Comparison of ENCODE assay signal across 12 cellular contexts in the genomic region with DNA sequence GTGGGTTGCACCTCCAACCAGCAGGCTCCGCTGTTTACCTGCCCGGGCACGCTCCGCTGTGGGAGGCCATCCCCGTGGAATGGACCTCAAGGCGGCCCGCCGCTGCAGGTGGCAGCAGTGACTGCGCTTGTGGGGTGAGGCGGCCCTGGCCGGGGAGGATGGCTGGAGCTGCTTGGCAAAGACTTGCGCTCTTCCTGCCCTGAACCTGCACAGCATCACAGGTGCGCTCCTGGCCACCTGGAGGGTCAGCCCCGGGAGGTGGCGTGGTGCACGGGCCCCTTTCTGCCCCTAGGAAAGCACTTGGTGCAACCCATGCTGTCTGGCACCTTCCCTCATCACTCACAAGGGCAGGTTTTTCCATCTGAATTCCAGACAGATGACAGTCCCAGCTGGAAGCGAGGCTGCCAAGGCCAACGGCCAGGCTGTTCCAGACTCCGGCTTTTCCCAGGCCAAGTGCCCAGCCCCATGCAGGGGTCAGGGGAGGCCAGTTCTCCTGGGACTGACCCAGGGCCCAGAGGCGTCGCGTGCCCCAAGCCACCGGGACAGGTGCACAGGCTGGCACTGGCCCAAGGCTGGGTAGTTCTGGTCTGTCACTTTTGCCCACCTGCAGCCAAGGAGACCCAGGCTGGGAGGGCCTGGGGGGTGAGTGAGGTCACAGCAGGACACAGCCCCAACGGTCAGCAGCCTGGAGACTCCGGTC. TPM values are rescaled to one million over a fixed set of nuclear protein-coding genes. Genes with fewer than 3 reads are reported as not detected.
DNase-seq lines count a peak whose midpoint lies in the region; ATAC-seq, FAIRE-seq and TF ChIP-seq lines count a peak whose summit lies in the region.
"Had no signal": no experiment of that assay in that cellular context is flagged by ENCODE, and none has a peak within 500 bp of the region (broad histone marks: within the 10 kb centered on the region; RNA-seq: fewer than 3 reads in every experiment).

No MANE protein-coding gene starts in this region.

- H3K4me2 ChIP-seq in A549 (peak overlapping the region; percentile 59), IMR-90 (ENCODE audit: low read depth, low read length) (no peak overlapping the region)

- H3K9me3 ChIP-seq in A549 (no peaks in the 10 kb centered on the region), IMR-90 (ENCODE audit: control insufficient read depth, insufficient read depth, low read length) (no peaks in the 10 kb centered on the region)

- H2BK20ac ChIP-seq in IMR-90 (ENCODE audit: low read depth, low read length): no peak overlapping the region

- H3K4me1 ChIP-seq in A549: peaks cover 29% of the 10 kb centered on the region
- peaks cover 4% of the 10 kb centered on the region for H3K4me1 ChIP-seq in IMR-90 (ENCODE audit: control insufficient read depth, insufficient read depth, low read length)

- dilution Hi-C loops in IMR-90 (cut with HindIII; ENCODE audit: low sequenced_read_pairs, unreplicated experiment): no loop called here

- no peak overlapping the region for H4K8ac ChIP-seq in IMR-90 (ENCODE audit: low read depth in 2 of 2, low read length in 2 of 2)

- no peak overlapping the region for H3K56ac ChIP-seq in IMR-90 (ENCODE audit: extremely low read depth, insufficient read depth, low read length)

- H2BK5ac ChIP-seq in IMR-90 (ENCODE audit: low read depth, low read length, poor library complexity, severe bottlenecking): no peak overlapping the region

- H4K91ac ChIP-seq in IMR-90 (ENCODE audit: insufficient read depth, low read depth, low read length): no peak overlapping the region

- POLR2A ChIA-PET in A549 (lab: Yijun Ruan, JAX) (no interaction called here), IMR-90 (lab: Charles Lee; ENCODE audit: unreplicated experiment) (no interaction called here), RWPE1 (lab: Yijun Ruan, JAX; ENCODE audit: low non-redundant PET) (no interaction called here)

- H4K5ac ChIP-seq in IMR-90 (ENCODE audit: low read depth, low read length): no peak overlapping the region

- H2AK5ac ChIP-seq in IMR-90 (ENCODE audit: low read depth, low read length): no peak overlapping the region

- H3K79me1 ChIP-seq in IMR-90 (ENCODE audit: low read depth in 1 of 2, low read length in 2 of 2): no peaks in the 10 kb centered on the region

- TF ChIP-seq POLR2A in A549 (IDR thresholded peaks at IDR 0.05; ENCODE audit: low read length) (no peak), IMR-90 (IDR thresholded peaks at IDR 0.05; ENCODE audit: low read depth, low read length) (no peak), GM12891 (IDR thresholded peaks at IDR 0.05; ENCODE audit: low read depth, low read length) (no peak)

- DNase-seq in A549 (ENCODE audit: low read depth in 1 of 2, low spot score in 1 of 2) (peak; percentile 60 to 65), IMR-90 (peak; percentile 41), RWPE1 (ENCODE audit: low spot score) (peak; percentile 92), iPS-NIHi11 (ENCODE audit: low spot score) (peak; percentile 75), GM12891 (ENCODE audit: insufficient read length, low spot score) (no peak), dedifferentiated amniotic fluid mesenchymal stem cell (ENCODE audit: extremely low spot score) (no peak)
- DNase-seq: CD4-positive, CD25-positive, alpha-beta regulatory T cell; T1000 had no signal

- peaks cover 4% of the 10 kb centered on the region; the same call in 1 of the 2 replicates for H3K9me1 ChIP-seq in IMR-90 (ENCODE audit: insufficient read depth, low read length)

- no peak overlapping the region for H3K18ac ChIP-seq in IMR-90 (ENCODE audit: low read depth, low read length)

- TF ChIP-seq RAD21 in A549 (conservative IDR thresholded peaks at IDR 0.05 in 1 of 2, IDR thresholded peaks at IDR 0.05 in 1 of 2) (no peak), IMR-90 (IDR thresholded peaks at IDR 0.05; ENCODE audit: low read length) (no peak)

- H3K23ac ChIP-seq in IMR-90 (ENCODE audit: low read depth, low read length): no peak overlapping the region

- FAIRE-seq in A549 (lab: Jason Lieb, UNC) (no peak), GM12891 (lab: Jason Lieb, UNC) (no peak)
- FAIRE-seq: colon had no signal

- peak overlapping the region; percentile 28 for H2AK9ac ChIP-seq in IMR-90 (replicated peaks; ENCODE audit: low read depth, low read length, poor library complexity)

- H3K27me3 ChIP-seq in IMR-90 (ENCODE audit: control insufficient read depth, insufficient read depth, low read length): peaks cover 42% of the 10 kb centered on the region

- no peak for TF ChIP-seq EP300 in A549 (IDR thresholded peaks at IDR 0.05)

- CTCF ChIA-PET in A549 (lab: Yijun Ruan, JAX) (interaction anchor here (0.9 to 3.3 kb wide), 9 partner anchors 9 to 148 kb away, joined by 3 to 9 read pairs (median 5); no protein-coding TSS in a partner anchor), IMR-90 (lab: Yijun Ruan, JAX) (no interaction called here), RWPE1 (lab: Yijun Ruan, JAX) (interaction anchor here (0.6 to 1.2 kb wide), 9 partner anchors 9 to 369 kb away, joined by 3 to 6 read pairs (median 3); a partner anchor contains a TSS)

- H3K27ac ChIP-seq in A549 (peak overlapping the region; percentile 43 to 71; a peak in 4 of 6 replicates), IMR-90 (ENCODE audit: insufficient read depth, low read length) (no peak overlapping the region), RWPE1 (peak overlapping the region; percentile 74)

- no peaks in the 10 kb centered on the region; the same call in 1 of the 2 replicates for H4K20me1 ChIP-seq in IMR-90 (ENCODE audit: insufficient read depth, low read length)

- H3K4me3 ChIP-seq in A549 (no peak overlapping the region), IMR-90 (ENCODE audit: insufficient read depth, low read depth, low read length) (no peak overlapping the region)

- no peaks in the 10 kb centered on the region for H3K36me3 ChIP-seq in IMR-90 (ENCODE audit: control insufficient read depth, insufficient read depth, low read length)

- H2BK120ac ChIP-seq in IMR-90 (ENCODE audit: low read depth, low read length): no peak overlapping the region

- ATAC-seq in A549 (peak; percentile 31 to 63; a peak in 5 of 6 replicates), IMR-90 (ENCODE audit: low read depth) (peak; percentile 65), GM21423 (IDR thresholded peaks at IDR 0.05; ENCODE audit: unreplicated experiment) (no peak), GM18519 (IDR thresholded peaks at IDR 0.05; ENCODE audit: low FRiP score, unreplicated experiment) (no peak)

- H3K9ac ChIP-seq in IMR-90 (ENCODE audit: low read depth, low read length): no peak overlapping the region

- no peak for TF ChIP-seq CTCF in A549 (IDR thresholded peaks at IDR 0.05)
- TF ChIP-seq CTCF in IMR-90 (conservative IDR thresholded peaks at IDR 0.05; ENCODE audit: low read depth, low read length): 0 out of 2 replicates have a peak, but pooled peaks have one; percentile 1
- peak; percentile 70 for TF ChIP-seq CTCF in RWPE1 (conservative IDR thresholded peaks at IDR 0.05; ENCODE audit: low read depth)

- peak overlapping the region; percentile 11 for H2AFZ ChIP-seq in IMR-90 (replicated peaks; ENCODE audit: low read length, poor library complexity)

- no TSS peak for BruUV-seq in IMR-90 (replicated peaks; lab: Mats Ljungman, UMichigan)

- H3K4ac ChIP-seq in IMR-90 (ENCODE audit: low read depth, low read length): no peak overlapping the region

- in situ Hi-C loops in IMR-90 (cut with MboI; ENCODE audit: low sequenced_read_pairs): no loop called here

- intact Hi-C loops in IMR-90 (cut with micrococcal nuclease): no loop called here

- no peak overlapping the region for H3K14ac ChIP-seq in IMR-90 (replicated peaks; ENCODE audit: low read depth, low read length)

- 41% methylated on average over 15 of the region's 25 CpGs for WGBS in A549 (ENCODE audit: missing lambda C conversion rate)
- WGBS in IMR-90 (ENCODE audit: extremely low coverage in 2 of 2, insufficient read length in 1 of 2), 2 experiments: 57% methylated on average over 13 of the region's 25 CpGs; no CpG with 5 or more reads in 1 of the 2 experiments

- no peak overlapping the region for H2BK15ac ChIP-seq in IMR-90 (ENCODE audit: low read depth, low read length)

RNA-seq across cellular contexts. Expression of a gene that starts 13.3 kb away (rescaled TPM):
- polyA plus RNA-seq in A549 (2011; rRNA removed): not detected in 2 replicates
- not detected in 2 replicates for polyA plus RNA-seq in A549 (2012; cell fraction: cytosol; rRNA removed)
- polyA plus RNA-seq in A549 (2012; cell fraction: nucleus; rRNA removed): 0.06 and 0.11 TPM in 2 replicates
- polyA plus RNA-seq in A549 (2017; fragmentation: RNase III; extraction: RNeasy Plus Mini Kit Qiagen cat#74134 plus additional on column Dnase treatment): not detected in 3 replicates
- polyA minus RNA-seq in A549 (2011; rRNA and poly(A)+ RNA removed): not detected in 2 replicates
- not detected in 2 replicates for total RNA-seq in IMR-90 (2012; rRNA removed)
- polyA plus RNA-seq in IMR-90 (2012; rRNA removed): not detected in 2 replicates
- not detected in 2 replicates for polyA plus RNA-seq in IMR-90 (2012; cell fraction: cytosol; rRNA removed)
- polyA plus RNA-seq in IMR-90 (2012; cell fraction: nucleus; rRNA removed; ENCODE audit: low replicate concordance): not detected in 2 replicates
- 0.50 TPM for polyA plus RNA-seq in GM12891 (2012; ENCODE audit: low read depth, missing spikeins)
- total RNA-seq: CD4-positive, CD25-positive, alpha-beta regulatory T cell; omental fat pad had no signal
- polyA plus RNA-seq: CD4-positive, CD25-positive, alpha-beta regulatory T cell had no signal

RNA-seq across cellular contexts. Expression of a gene that starts 25.8 kb away (rescaled TPM):
- 0.32 and 0.43 TPM in 2 replicates for polyA plus RNA-seq in A549 (2011; rRNA removed)
- 0.74 and 0.80 TPM in 2 replicates for polyA plus RNA-seq in A549 (2012; cell fraction: cytosol; rRNA removed)
- 0.55 and 0.59 TPM in 2 replicates for polyA plus RNA-seq in A549 (2012; cell fraction: nucleus; rRNA removed)
- polyA plus RNA-seq in A549 (2017; fragmentation: RNase III; extraction: RNeasy Plus Mini Kit Qiagen cat#74134 plus additional on column Dnase treatment): 0.50 to 0.66 TPM (median 0.55 TPM) in 3 replicates
- polyA minus RNA-seq in A549 (2011; rRNA and poly(A)+ RNA removed): 0.44 and 0.58 TPM in 2 replicates
- under 0.01 and 0.28 TPM in 2 replicates for total RNA-seq in IMR-90 (2012; rRNA removed)
- polyA plus RNA-seq in IMR-90 (2012; rRNA removed): 0.03 and 0.13 TPM in 2 replicates
- polyA plus RNA-seq in IMR-90 (2012; cell fraction: cytosol; rRNA removed): 0.05 and 0.06 TPM in 2 replicates
- polyA plus RNA-seq in IMR-90 (2012; cell fraction: nucleus; rRNA removed; ENCODE audit: low replicate concordance): 0.08 TPM in 1 of 2 replicates, not detected in the other
- 0.10 TPM for polyA plus RNA-seq in GM12891 (2012; ENCODE audit: low read depth, missing spikeins)
- total RNA-seq: CD4-positive, CD25-positive, alpha-beta regulatory T cell; omental fat pad had no signal
- polyA plus RNA-seq: CD4-positive, CD25-positive, alpha-beta regulatory T cell had no signal

RNA-seq across cellular contexts. Expression of a gene that starts 33.3 kb away (rescaled TPM):
- polyA plus RNA-seq in A549 (2011; rRNA removed) (18.0 and 18.4 TPM in 2 replicates), A549 (2017; fragmentation: RNase III; extraction: RNeasy Plus Mini Kit Qiagen cat#74134 plus additional on column Dnase treatment) (15.9 to 21.4 TPM (median 19.5 TPM) in 3 replicates), IMR-90 (2012; rRNA removed) (9.2 and 9.5 TPM in 2 replicates)
- 16.4 and 22.2 TPM in 2 replicates for polyA plus RNA-seq in A549 (2012; cell fraction: cytosol; rRNA removed)
- 121 and 156 TPM in 2 replicates for polyA plus RNA-seq in A549 (2012; cell fraction: nucleus; rRNA removed)
- 15.9 and 16.2 TPM in 2 replicates for polyA minus RNA-seq in A549 (2011; rRNA and poly(A)+ RNA removed)
- total RNA-seq in IMR-90 (2012; rRNA removed): 3.8 and 4.2 TPM in 2 replicates
- 5.6 and 10.0 TPM in 2 replicates for polyA plus RNA-seq in IMR-90 (2012; cell fraction: cytosol; rRNA removed)
- 76.9 and 127 TPM in 2 replicates for polyA plus RNA-seq in IMR-90 (2012; cell fraction: nucleus; rRNA removed; ENCODE audit: low replicate concordance)
- polyA plus RNA-seq in GM12891 (2012; ENCODE audit: low read depth, missing spikeins): 7.6 TPM

RNA-seq across cellular contexts. Expression of a gene that starts 33.5 kb away (rescaled TPM):
- polyA plus RNA-seq in A549 (2011; rRNA removed): 14.9 and 15.2 TPM in 2 replicates
- 25.1 and 30.2 TPM in 2 replicates for polyA plus RNA-seq in A549 (2012; cell fraction: cytosol; rRNA removed)
- polyA plus RNA-seq in A549 (2012; cell fraction: nucleus; rRNA removed): 34.1 and 40.7 TPM in 2 replicates
- polyA plus RNA-seq in A549 (2017; fragmentation: RNase III; extraction: RNeasy Plus Mini Kit Qiagen cat#74134 plus additional on column Dnase treatment): 19.8 to 21.9 TPM (median 20.8 TPM) in 3 replicates
- 18.8 and 27.1 TPM in 2 replicates for polyA minus RNA-seq in A549 (2011; rRNA and poly(A)+ RNA removed)
- total RNA-seq in IMR-90 (2012; rRNA removed): 24.4 and 25.3 TPM in 2 replicates
- 33.4 and 34.5 TPM in 2 replicates for polyA plus RNA-seq in IMR-90 (2012; rRNA removed)
- polyA plus RNA-seq in IMR-90 (2012; cell fraction: cytosol; rRNA removed): 31.1 and 43.7 TPM in 2 replicates
- polyA plus RNA-seq in IMR-90 (2012; cell fraction: nucleus; rRNA removed; ENCODE audit: low replicate concordance): 18.5 and 32.9 TPM in 2 replicates
- 9.9 TPM for polyA plus RNA-seq in GM12891 (2012; ENCODE audit: low read depth, missing spikeins)

RNA-seq across cellular contexts. Expression of a gene that starts 51.3 kb away (rescaled TPM):
- 0.22 and 0.58 TPM in 2 replicates for polyA plus RNA-seq in A549 (2011; rRNA removed)
- 0.31 and 0.52 TPM in 2 replicates for polyA plus RNA-seq in A549 (2012; cell fraction: cytosol; rRNA removed)
- polyA plus RNA-seq in A549 (2012; cell fraction: nucleus; rRNA removed): 0.58 and 0.83 TPM in 2 replicates
- polyA plus RNA-seq in A549 (2017; fragmentation: RNase III; extraction: RNeasy Plus Mini Kit Qiagen cat#74134 plus additional on column Dnase treatment): 1.5 to 2.5 TPM (median 2.0 TPM) in 3 replicates
- polyA minus RNA-seq in A549 (2011; rRNA and poly(A)+ RNA removed): not detected in 2 replicates
- 1.7 and 2.3 TPM in 2 replicates for total RNA-seq in IMR-90 (2012; rRNA removed)
- 4.4 and 5.2 TPM in 2 replicates for polyA plus RNA-seq in IMR-90 (2012; rRNA removed)
- 4.9 and 10.8 TPM in 2 replicates for polyA plus RNA-seq in IMR-90 (2012; cell fraction: cytosol; rRNA removed)
- polyA plus RNA-seq in IMR-90 (2012; cell fraction: nucleus; rRNA removed; ENCODE audit: low replicate concordance): 1.2 and 2.4 TPM in 2 replicates
- polyA plus RNA-seq in GM12891 (2012; ENCODE audit: low read depth, missing spikeins): 0.27 TPM

Comparison
In these comparisons a context has a peak if more than half of its experiments do, and no peak if none do; other contexts are left out.
1. ATAC-seq: peak in A549 (2 of 2) and IMR-90 (single experiment); none in GM21423 (single experiment) and GM18519 (single experiment).
2. DNase-seq: peak in A549 (2 of 2), IMR-90 (single experiment), RWPE1 (single experiment) and iPS-NIHi11 (single experiment); none in GM12891 (single experiment) and dedifferentiated amniotic fluid mesenchymal stem cell (single experiment).